ENCODE assay signal across 9 cellular contexts in genomic region chr11:8719260-8720190, GRCh38. TPM values are rescaled to one million over a fixed set of nuclear protein-coding genes. Genes with fewer than 3 reads are reported as not detected.
DNase-seq lines count a peak whose midpoint lies in the region; ATAC-seq and TF ChIP-seq lines count a peak whose summit lies in the region.
"Had no signal": no experiment of that assay in that cellular context is flagged by ENCODE, and none has a peak within 500 bp of the region (broad histone marks: within the 10 kb centered on the region; RNA-seq: fewer than 3 reads in every experiment).

No MANE protein-coding gene starts in this region.

- H3K27me3 ChIP-seq in mammary epithelial cell (ENCODE audit: insufficient read depth, low read length), result no peaks in the 10 kb centered on the region
- H3K27me3 ChIP-seq in kidney epithelial cell (ENCODE audit: control insufficient read depth, insufficient read depth, low read length), result no peaks in the 10 kb centered on the region

- in situ Hi-C loops in mammary epithelial cell (cut with MboI; ENCODE audit: low sequenced_read_pairs in 2 of 2), result no loop called here

- POLR2A ChIA-PET in HEK293 (lab: Yijun Ruan, JAX), result no interaction called here

- no peak overlapping the region for H3K27ac ChIP-seq in HEK293 (ENCODE audit: extremely low read depth, low read depth, low read length)
- H3K27ac ChIP-seq in mammary epithelial cell (ENCODE audit: insufficient read depth, low read depth, low read length), result peak overlapping the region; percentile 46

- H3K79me2 ChIP-seq in mammary epithelial cell (ENCODE audit: insufficient read depth, low read length), result peaks cover 12% of the 10 kb centered on the region

- no peak overlapping the region for H3K4me3 ChIP-seq in HEK293 (ENCODE audit: low read depth, low read length)
- H3K4me3 ChIP-seq in mammary epithelial cell (replicated peaks in 1 of 3; ENCODE audit: insufficient read depth in 1 of 3, low read depth in 2 of 3, low read length in 3 of 3), result no peak overlapping the region
- no peak overlapping the region for H3K4me3 ChIP-seq in kidney epithelial cell (ENCODE audit: low read depth, low read length)

- peak overlapping the region; percentile 59 for H3K4me2 ChIP-seq in mammary epithelial cell (ENCODE audit: insufficient read depth, low read depth, low read length)

- no peaks in the 10 kb centered on the region for H4K20me1 ChIP-seq in mammary epithelial cell (ENCODE audit: insufficient read depth, low read length)

- no peak overlapping the region for H2AFZ ChIP-seq in mammary epithelial cell (ENCODE audit: low read depth, low read length)

- dilution Hi-C loops in mammary epithelial cell (cut with HindIII; ENCODE audit: low sequenced_read_pairs), result no loop called here

- H3K36me3 ChIP-seq in HEK293 (ENCODE audit: control insufficient read depth in 2 of 2, insufficient read depth in 1 of 2, low read length in 2 of 2) (no peaks in the 10 kb centered on the region), mammary epithelial cell (ENCODE audit: insufficient read depth, low read length) (peaks cover 6% of the 10 kb centered on the region), kidney epithelial cell (ENCODE audit: control insufficient read depth, insufficient read depth, low read length) (peaks cover 1% of the 10 kb centered on the region)

- DNase-seq in mammary epithelial cell (peak; percentile 77), kidney epithelial cell (ENCODE audit: low read depth) (peak; percentile 81), superior temporal gyrus (ENCODE audit: extremely low spot score) (peak; percentile 52), NCI-H2107 (lab: John Stamatoyannopoulos, UW) (no peak)
- DNase-seq: activated CD8-positive, alpha-beta memory T cell treated with anti-CD3 and anti-CD28 coated beads, Interleukin-2, amount 50 U/mL, for 4 hours had no signal

- intact Hi-C loops in mammary epithelial cell (cut with micrococcal nuclease), result loop anchor here (2.0 to 5.0 kb wide), 2 partner anchors 47 to 93 kb away; a partner anchor contains a TSS

- no peak for ATAC-seq in HG03108 (IDR thresholded peaks at IDR 0.05; ENCODE audit: unreplicated experiment)
- ATAC-seq in GM21576 (IDR thresholded peaks at IDR 0.05; ENCODE audit: unreplicated experiment), result no peak
- ATAC-seq in GM21390 (IDR thresholded peaks at IDR 0.05; ENCODE audit: unreplicated experiment), result no peak

- H3K4me1 ChIP-seq in HEK293 (ENCODE audit: control insufficient read depth, insufficient read depth, low read length), result peaks cover 2% of the 10 kb centered on the region; the same call in 1 of the 2 replicates
- H3K4me1 ChIP-seq in mammary epithelial cell (ENCODE audit: insufficient read depth, low read length), result peaks cover 61% of the 10 kb centered on the region

- BruUV-seq in mammary epithelial cell (replicated peaks; lab: Mats Ljungman, UMichigan), result no TSS peak

- WGBS in mammary epithelial cell (ENCODE audit: low coverage, missing lambda C conversion rate), result 8% methylated on average over 7 of the region's 7 CpGs

- no peaks in the 10 kb centered on the region for H3K9me3 ChIP-seq in HEK293 (ENCODE audit: control insufficient read depth, insufficient read depth, low read depth, low read length)
- no peaks in the 10 kb centered on the region for H3K9me3 ChIP-seq in mammary epithelial cell (replicated peaks; ENCODE audit: insufficient read depth, low read length)

- TF ChIP-seq CTCF in HEK293 (tag by site-specific recombination; IDR thresholded peaks at IDR 0.05) (no peak), mammary epithelial cell (conservative IDR thresholded peaks at IDR 0.05 in 1 of 2, IDR thresholded peaks at IDR 0.05 in 1 of 2; ENCODE audit: extremely low read depth in 1 of 2, insufficient read depth in 1 of 2, low read depth in 1 of 2, low read length in 2 of 2) (no peak), kidney epithelial cell (IDR thresholded peaks at IDR 0.05; ENCODE audit: insufficient read depth, low read length, poor library complexity, severe bottlenecking) (no peak)

- CTCF ChIA-PET in HEK293 (lab: Yijun Ruan, JAX) (interaction anchor here (0.6 kb wide), 1 partner anchor 67 kb away, joined by 3 read pairs; no protein-coding TSS in a partner anchor), mammary epithelial cell (lab: Charles Lee; ENCODE audit: low non-redundant PET) (interaction anchor here (0.6 kb wide), 2 partner anchors 50 to 828 kb away, joined by 3 to 8 read pairs; no protein-coding TSS in a partner anchor)

- H3K9ac ChIP-seq in mammary epithelial cell (ENCODE audit: insufficient read depth, low read length), result no peak overlapping the region

TF ChIP-seq in HEK293, 187 proteins besides CTCF, POLR2A, EP300 and RAD21 (continues in another document):
- TF ChIP-seq, protein P1, sequence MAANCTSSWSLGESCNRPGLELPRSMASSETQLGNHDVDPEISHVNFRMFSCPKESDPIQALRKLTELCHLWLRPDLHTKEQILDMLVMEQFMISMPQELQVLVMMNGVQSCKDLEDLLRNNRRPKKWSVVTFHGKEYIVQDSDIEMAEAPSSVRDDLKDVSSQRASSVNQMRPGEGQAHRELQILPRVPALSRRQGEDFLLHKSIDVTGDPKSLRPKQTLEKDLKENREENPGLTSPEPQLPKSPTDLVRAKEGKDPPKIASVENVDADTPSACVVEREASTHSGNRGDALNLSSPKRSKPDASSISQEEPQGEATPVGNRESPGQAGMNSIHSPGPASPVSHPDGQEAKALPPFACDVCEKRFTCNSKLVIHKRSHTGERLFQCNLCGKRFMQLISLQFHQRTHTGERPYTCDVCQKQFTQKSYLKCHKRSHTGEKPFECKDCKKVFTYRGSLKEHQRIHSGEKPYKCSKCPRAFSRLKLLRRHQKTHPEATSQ (tag by site-specific recombination; IDR thresholded peaks at IDR 0.05), result no peak
- TF ChIP-seq ZNF394 (tag by site-specific recombination; IDR thresholded peaks at IDR 0.05; ENCODE audit: borderline replicate concordance) (no peak), ZNF555 (tag by site-specific recombination; conservative IDR thresholded peaks at IDR 0.05) (no peak), SP3 (tag by site-specific recombination; IDR thresholded peaks at IDR 0.05) (no peak), ZNF202 (tag by site-specific recombination; IDR thresholded peaks at IDR 0.05; ENCODE audit: borderline replicate concordance) (no peak), ZNF791 (tag by site-specific recombination; IDR thresholded peaks at IDR 0.05) (no peak), SP7 (tag by site-specific recombination; IDR thresholded peaks at IDR 0.05) (no peak), ZEB2 (tag by site-specific recombination; IDR thresholded peaks at IDR 0.05) (no peak), ZNF366 (tag by site-specific recombination; conservative IDR thresholded peaks at IDR 0.05) (peak; percentile 46; the same call in 1 of the 2 replicates), GLIS1 (tag by site-specific recombination; IDR thresholded peaks at IDR 0.05) (peak; percentile 19; the same call in 1 of the 2 replicates), ZNF16 (tag by site-specific recombination; IDR thresholded peaks at IDR 0.05; ENCODE audit: low read depth) (no peak)
- TF ChIP-seq, protein P2, sequence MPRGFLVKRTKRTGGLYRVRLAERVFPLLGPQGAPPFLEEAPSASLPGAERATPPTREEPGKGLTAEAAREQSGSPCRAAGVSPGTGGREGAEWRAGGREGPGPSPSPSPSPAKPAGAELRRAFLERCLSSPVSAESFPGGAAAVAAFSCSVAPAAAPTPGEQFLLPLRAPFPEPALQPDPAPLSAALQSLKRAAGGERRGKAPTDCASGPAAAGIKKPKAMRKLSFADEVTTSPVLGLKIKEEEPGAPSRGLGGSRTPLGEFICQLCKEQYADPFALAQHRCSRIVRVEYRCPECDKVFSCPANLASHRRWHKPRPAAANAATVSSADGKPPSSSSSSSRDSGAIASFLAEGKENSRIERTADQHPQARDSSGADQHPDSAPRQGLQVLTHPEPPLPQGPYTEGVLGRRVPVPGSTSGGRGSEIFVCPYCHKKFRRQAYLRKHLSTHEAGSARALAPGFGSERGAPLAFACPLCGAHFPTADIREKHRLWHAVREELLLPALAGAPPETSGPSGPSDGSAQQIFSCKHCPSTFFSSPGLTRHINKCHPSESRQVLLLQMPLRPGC (tag by site-specific recombination; IDR thresholded peaks at IDR 0.05), result no peak
- TF ChIP-seq, protein P3, sequence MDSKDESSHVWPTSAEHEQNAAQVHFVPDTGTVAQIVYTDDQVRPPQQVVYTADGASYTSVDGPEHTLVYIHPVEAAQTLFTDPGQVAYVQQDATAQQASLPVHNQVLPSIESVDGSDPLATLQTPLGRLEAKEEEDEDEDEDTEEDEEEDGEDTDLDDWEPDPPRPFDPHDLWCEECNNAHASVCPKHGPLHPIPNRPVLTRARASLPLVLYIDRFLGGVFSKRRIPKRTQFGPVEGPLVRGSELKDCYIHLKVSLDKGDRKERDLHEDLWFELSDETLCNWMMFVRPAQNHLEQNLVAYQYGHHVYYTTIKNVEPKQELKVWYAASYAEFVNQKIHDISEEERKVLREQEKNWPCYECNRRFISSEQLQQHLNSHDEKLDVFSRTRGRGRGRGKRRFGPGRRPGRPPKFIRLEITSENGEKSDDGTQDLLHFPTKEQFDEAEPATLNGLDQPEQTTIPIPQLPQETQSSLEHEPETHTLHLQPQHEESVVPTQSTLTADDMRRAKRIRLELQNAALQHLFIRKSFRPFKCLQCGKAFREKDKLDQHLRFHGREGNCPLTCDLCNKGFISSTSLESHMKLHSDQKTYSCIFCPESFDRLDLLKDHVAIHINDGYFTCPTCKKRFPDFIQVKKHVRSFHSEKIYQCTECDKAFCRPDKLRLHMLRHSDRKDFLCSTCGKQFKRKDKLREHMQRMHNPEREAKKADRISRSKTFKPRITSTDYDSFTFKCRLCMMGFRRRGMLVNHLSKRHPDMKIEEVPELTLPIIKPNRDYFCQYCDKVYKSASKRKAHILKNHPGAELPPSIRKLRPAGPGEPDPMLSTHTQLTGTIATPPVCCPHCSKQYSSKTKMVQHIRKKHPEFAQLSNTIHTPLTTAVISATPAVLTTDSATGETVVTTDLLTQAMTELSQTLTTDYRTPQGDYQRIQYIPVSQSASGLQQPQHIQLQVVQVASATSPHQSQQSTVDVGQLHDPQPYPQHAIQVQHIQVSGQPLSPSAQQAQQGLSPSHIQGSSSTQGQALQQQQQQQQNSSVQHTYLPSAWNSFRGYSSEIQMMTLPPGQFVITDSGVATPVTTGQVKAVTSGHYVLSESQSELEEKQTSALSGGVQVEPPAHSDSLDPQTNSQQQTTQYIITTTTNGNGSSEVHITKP (tag by site-specific recombination; IDR thresholded peaks at IDR 0.05), result no peak

RNA-seq across cellular contexts. Expression of gene RPL27A, which starts 36.9 kb away (rescaled TPM):
- total RNA-seq in mammary epithelial cell (100 to 1,000 TPM; 473 to 864 TPM), kidney epithelial cell (1,281 and 1,513 TPM in 2 replicates)
- 1,200 TPM for polyA plus RNA-seq in mammary epithelial cell
- polyA minus RNA-seq in mammary epithelial cell, result 617 TPM

RNA-seq across cellular contexts. Expression of gene TRIM66, which starts 37.1 kb away (rescaled TPM):
- 10 to 100 TPM in 1 of 2 donors, 1 to 10 TPM in 1; 7.0 to 17.5 TPM for total RNA-seq in mammary epithelial cell
- polyA plus RNA-seq in mammary epithelial cell, result 2.2 TPM
- polyA minus RNA-seq in mammary epithelial cell, result 8.9 TPM
- total RNA-seq in kidney epithelial cell, result 4.2 and 6.6 TPM in 2 replicates
